ENCODE assay signal across 8 cellular contexts in the genomic region with DNA sequence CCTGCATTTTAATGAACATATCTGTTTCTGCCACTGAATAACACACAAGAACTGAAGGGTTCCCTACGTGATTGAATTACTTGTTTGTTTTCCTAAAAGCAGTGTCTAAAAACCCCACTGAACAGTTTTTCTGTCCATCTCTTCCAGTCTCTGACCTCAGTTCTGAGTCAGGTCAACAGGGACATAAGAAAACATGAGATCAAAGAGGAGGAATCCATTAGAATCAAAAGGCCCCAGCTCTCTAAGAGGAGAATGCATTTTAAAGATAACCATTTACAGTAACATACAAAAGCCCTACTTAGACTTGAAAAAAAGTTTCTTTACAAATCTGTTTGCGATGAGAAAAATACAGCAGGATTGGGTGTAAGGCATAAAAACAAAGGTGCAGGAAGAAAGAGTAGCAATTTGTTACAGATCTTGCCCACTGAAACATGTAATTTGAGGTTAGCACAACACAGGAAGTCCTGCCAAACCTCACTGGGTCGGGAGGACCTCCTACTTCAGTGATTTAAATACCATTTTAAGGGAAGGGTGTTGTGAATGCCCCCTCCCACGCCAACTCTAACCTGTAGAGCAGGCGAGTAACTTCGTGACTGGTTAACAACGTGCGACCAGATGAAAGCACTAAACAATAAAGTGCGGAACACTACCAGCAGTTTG. TPM values are rescaled to one million over a fixed set of nuclear protein-coding genes. Genes with fewer than 3 reads are reported as not detected.
DNase-seq lines count a peak whose midpoint lies in the region; ATAC-seq, FAIRE-seq and TF ChIP-seq lines count a peak whose summit lies in the region.

No MANE protein-coding gene starts in this region.

- no peaks in the 10 kb centered on the region for H3K9me2 ChIP-seq in Karpas-422 (replicated peaks; ENCODE audit: insufficient read depth, low read length)

- no peaks in the 10 kb centered on the region for H3K9me3 Mint-ChIP-seq in stimulated activated memory B cell treated with anti-CD40 and anti-IgM and Interleukin-4, amounts not matched to agents 10 μg/mL and 1 μg/mL and 100 μg/mL, for 72 hours

- H2AFZ ChIP-seq in Karpas-422 (ENCODE audit: low read length) = no peak overlapping the region

- FAIRE-seq in GM12891 (lab: Jason Lieb, UNC) (peak; percentile 99), islet of Langerhans (lab: Jason Lieb, UNC) (peak; percentile 36)

- no peaks in the 10 kb centered on the region for H3K9me3 ChIP-seq in Karpas-422 (ENCODE audit: low read length)

- peak overlapping the region; percentile 72 for H3K27ac ChIP-seq in Karpas-422 (ENCODE audit: low read length)

- H3K4me1 ChIP-seq in Karpas-422 (ENCODE audit: low read length) = peaks cover 64% of the 10 kb centered on the region

- peak; percentile 29; the same call in 1 of the 2 replicates for TF ChIP-seq POLR2A in GM12891 (IDR thresholded peaks at IDR 0.05; ENCODE audit: low read depth, low read length)

- H3K36me3 ChIP-seq in Karpas-422 (ENCODE audit: insufficient read depth, low read length) = peaks cover 8% of the 10 kb centered on the region; the same call in 1 of the 2 replicates

- H3K27ac Mint-ChIP-seq in stimulated activated memory B cell treated with anti-CD40 and anti-IgM and Interleukin-4, amounts not matched to agents 10 μg/mL and 1 μg/mL and 100 μg/mL, for 72 hours = peak overlapping the region; percentile 93

- H3K36me3 Mint-ChIP-seq in stimulated activated memory B cell treated with anti-CD40 and anti-IgM and Interleukin-4, amounts not matched to agents 10 μg/mL and 1 μg/mL and 100 μg/mL, for 72 hours = peaks cover 29% of the 10 kb centered on the region

- H3K4me3 ChIP-seq in Karpas-422 (ENCODE audit: low read length) = peak overlapping the region; percentile 92

- ATAC-seq in stimulated activated memory B cell treated with anti-CD40 and anti-IgM and Interleukin-4, amounts not matched to agents 10 μg/mL and 1 μg/mL and 100 μg/mL, for 72 hours = peak; percentile 79
- ATAC-seq in GM18519 (IDR thresholded peaks at IDR 0.05; ENCODE audit: low FRiP score, unreplicated experiment) (no peak), HG03159 (IDR thresholded peaks at IDR 0.05; ENCODE audit: unreplicated experiment) (no peak)

- H3K9ac ChIP-seq in Karpas-422 (ENCODE audit: low read length) = peak overlapping the region; percentile 84

- peak overlapping the region; percentile 95 for H3K4me3 Mint-ChIP-seq in stimulated activated memory B cell treated with anti-CD40 and anti-IgM and Interleukin-4, amounts not matched to agents 10 μg/mL and 1 μg/mL and 100 μg/mL, for 72 hours

- H3K79me2 ChIP-seq in Karpas-422 (ENCODE audit: low read length) = peaks cover 15% of the 10 kb centered on the region; the same call in 1 of the 2 replicates

- peaks cover 63% of the 10 kb centered on the region for H3K4me1 Mint-ChIP-seq in stimulated activated memory B cell treated with anti-CD40 and anti-IgM and Interleukin-4, amounts not matched to agents 10 μg/mL and 1 μg/mL and 100 μg/mL, for 72 hours

- peaks cover 52% of the 10 kb centered on the region for H4K20me1 ChIP-seq in Karpas-422 (ENCODE audit: insufficient read depth, low read depth, low read length)

- H3K27me3 ChIP-seq in Karpas-422 (ENCODE audit: low read length) = no peaks in the 10 kb centered on the region

- peak overlapping the region; percentile 89 for H3K4me2 ChIP-seq in Karpas-422 (ENCODE audit: low read depth, low read length, poor library complexity, severe bottlenecking)

- H3K27me3 Mint-ChIP-seq in stimulated activated memory B cell treated with anti-CD40 and anti-IgM and Interleukin-4, amounts not matched to agents 10 μg/mL and 1 μg/mL and 100 μg/mL, for 72 hours = no peaks in the 10 kb centered on the region

- DNase-seq in GM12891 (ENCODE audit: insufficient read length, low spot score) (peak; percentile 58), Karpas-422 (peak; percentile 66), dermis blood vessel endothelial cell (no peak)
- peak; percentile 69 to 74 for DNase-seq in activated T-cell treated with anti-CD3 and anti-CD28 coated beads, Interleukin-2, amount 50 U/mL, for 48 hours

TF ChIP-seq in GM12891, 5 proteins besides CTCF, POLR2A, EP300 and RAD21:
- TF ChIP-seq POU2F2 (IDR thresholded peaks at IDR 0.05; ENCODE audit: low read depth, low read length) = peak; percentile 26; the same call in 1 of the 2 replicates
- peak; percentile 34; the same call in 1 of the 2 replicates for TF ChIP-seq SPI1 (IDR thresholded peaks at IDR 0.05; ENCODE audit: low read depth, low read length)
- TF ChIP-seq PAX5 (IDR thresholded peaks at IDR 0.05; ENCODE audit: insufficient read depth, low read length, severe bottlenecking) = no peak
- TF ChIP-seq TAF1 (IDR thresholded peaks at IDR 0.05; ENCODE audit: low read depth, low read length) = peak; percentile 18; the same call in 1 of the 2 replicates
- TF ChIP-seq POLR2AphosphoS5 (IDR thresholded peaks at IDR 0.05; ENCODE audit: low read depth, low read length) = no peak

RNA-seq across cellular contexts. Expression of a gene that starts 1.4 kb away (rescaled TPM):
- polyA plus RNA-seq in GM12891 (2012; ENCODE audit: low read depth, missing spikeins) = 8.2 TPM
- total RNA-seq in Karpas-422 (2014; rRNA removed; shearing (Covaris generic); ENCODE audit: low replicate concordance) = 11.3 and 18.9 TPM in 2 replicates
- 9.0 and 20.1 TPM in 2 replicates for total RNA-seq in dermis blood vessel endothelial cell

RNA-seq across cellular contexts. Expression of a gene that starts 39.3 kb away (rescaled TPM):
- polyA plus RNA-seq in GM12891 (2012; ENCODE audit: low read depth, missing spikeins) = not detected
- total RNA-seq in Karpas-422 (2014; rRNA removed; shearing (Covaris generic); ENCODE audit: low replicate concordance) = not detected in 2 replicates
- not detected in 2 replicates for total RNA-seq in dermis blood vessel endothelial cell

RNA-seq across cellular contexts. Expression of a gene that starts 59.6 kb away (rescaled TPM):
- polyA plus RNA-seq in GM12891 (2012; ENCODE audit: low read depth, missing spikeins) = 0.03 TPM
- total RNA-seq in Karpas-422 (2014; rRNA removed; shearing (Covaris generic); ENCODE audit: low replicate concordance) = 0.34 and 0.43 TPM in 2 replicates
- total RNA-seq in dermis blood vessel endothelial cell = not detected in 2 replicates
